ENCODE assay signal across 1 cellular context in genomic region chr7:24717247-24717622, GRCh38.
TF ChIP-seq lines count a peak whose summit lies in the region.

No MANE protein-coding gene starts in this region.

TF ChIP-seq in GM12878, 131 proteins besides CTCF, POLR2A, EP300 and RAD21:
- TF ChIP-seq PRDM15 (CRISPR knock-in tag; IDR thresholded peaks at IDR 0.05) (no peak), TCF3 (IDR thresholded peaks at IDR 0.05; ENCODE audit: borderline replicate concordance, insufficient read depth, low read depth, low read length) (no peak), ZNF274 (IDR thresholded peaks at IDR 0.05; ENCODE audit: insufficient read depth, insufficient read length) (no peak), BMI1 (IDR thresholded peaks at IDR 0.05; ENCODE audit: borderline replicate concordance) (no peak), TCF12 (IDR thresholded peaks at IDR 0.05; ENCODE audit: low read depth, low read length) (no peak), NFIC (IDR thresholded peaks at IDR 0.05; ENCODE audit: low read depth, low read length) (no peak), HDAC6 (IDR thresholded peaks at IDR 0.05; ENCODE audit: unreplicated experiment) (no peak), NFXL1 (IDR thresholded peaks at IDR 0.05; ENCODE audit: borderline replicate concordance) (no peak), DPF2 (IDR thresholded peaks at IDR 0.05) (no peak), MTA2 (IDR thresholded peaks at IDR 0.05; ENCODE audit: low read depth) (no peak)
